In the genomic region with DNA sequence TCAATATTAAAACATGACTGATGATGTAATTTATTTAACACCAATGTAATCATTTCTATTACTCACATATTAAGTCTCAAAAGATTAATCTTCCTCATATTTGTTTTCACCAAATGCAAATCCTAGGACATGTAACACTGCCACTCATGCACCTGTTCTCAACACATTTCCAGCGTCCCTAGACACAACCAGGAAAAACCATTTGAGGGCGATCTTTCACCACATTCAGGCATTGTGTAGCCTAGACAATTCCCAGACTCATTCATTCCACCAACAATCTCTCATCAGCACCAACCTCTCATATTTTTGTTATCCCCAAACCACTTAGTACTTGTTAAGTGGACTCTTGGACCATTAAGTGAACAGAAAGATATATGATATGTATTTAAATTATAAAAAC, we compare ENCODE assay signal across 1 cellular context.
TF ChIP-seq lines count a peak whose summit lies in the region.

No MANE protein-coding gene starts in this region.

TF ChIP-seq in GM23338, 12 proteins besides CTCF, POLR2A, EP300 and RAD21:
- TF ChIP-seq, protein P1, sequence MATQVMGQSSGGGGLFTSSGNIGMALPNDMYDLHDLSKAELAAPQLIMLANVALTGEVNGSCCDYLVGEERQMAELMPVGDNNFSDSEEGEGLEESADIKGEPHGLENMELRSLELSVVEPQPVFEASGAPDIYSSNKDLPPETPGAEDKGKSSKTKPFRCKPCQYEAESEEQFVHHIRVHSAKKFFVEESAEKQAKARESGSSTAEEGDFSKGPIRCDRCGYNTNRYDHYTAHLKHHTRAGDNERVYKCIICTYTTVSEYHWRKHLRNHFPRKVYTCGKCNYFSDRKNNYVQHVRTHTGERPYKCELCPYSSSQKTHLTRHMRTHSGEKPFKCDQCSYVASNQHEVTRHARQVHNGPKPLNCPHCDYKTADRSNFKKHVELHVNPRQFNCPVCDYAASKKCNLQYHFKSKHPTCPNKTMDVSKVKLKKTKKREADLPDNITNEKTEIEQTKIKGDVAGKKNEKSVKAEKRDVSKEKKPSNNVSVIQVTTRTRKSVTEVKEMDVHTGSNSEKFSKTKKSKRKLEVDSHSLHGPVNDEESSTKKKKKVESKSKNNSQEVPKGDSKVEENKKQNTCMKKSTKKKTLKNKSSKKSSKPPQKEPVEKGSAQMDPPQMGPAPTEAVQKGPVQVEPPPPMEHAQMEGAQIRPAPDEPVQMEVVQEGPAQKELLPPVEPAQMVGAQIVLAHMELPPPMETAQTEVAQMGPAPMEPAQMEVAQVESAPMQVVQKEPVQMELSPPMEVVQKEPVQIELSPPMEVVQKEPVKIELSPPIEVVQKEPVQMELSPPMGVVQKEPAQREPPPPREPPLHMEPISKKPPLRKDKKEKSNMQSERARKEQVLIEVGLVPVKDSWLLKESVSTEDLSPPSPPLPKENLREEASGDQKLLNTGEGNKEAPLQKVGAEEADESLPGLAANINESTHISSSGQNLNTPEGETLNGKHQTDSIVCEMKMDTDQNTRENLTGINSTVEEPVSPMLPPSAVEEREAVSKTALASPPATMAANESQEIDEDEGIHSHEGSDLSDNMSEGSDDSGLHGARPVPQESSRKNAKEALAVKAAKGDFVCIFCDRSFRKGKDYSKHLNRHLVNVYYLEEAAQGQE (IDR thresholded peaks at IDR 0.05; ENCODE audit: unreplicated experiment): no peak
